In genomic region chr5:80181618-80182211, GRCh38 we compare ENCODE assay signal across 1 cellular context.
TF ChIP-seq lines count a peak whose summit lies in the region.

No MANE protein-coding gene starts in this region.

TF ChIP-seq in SK-N-SH, 30 proteins besides CTCF, POLR2A, EP300 and RAD21 (continued from another document):
- TF ChIP-seq REST (IDR thresholded peaks at IDR 0.05; ENCODE audit: low read depth, low read length) (no peak), SMC3 (IDR thresholded peaks at IDR 0.05; ENCODE audit: low read depth, low read length) (no peak), MEF2A (IDR thresholded peaks at IDR 0.05; ENCODE audit: borderline replicate concordance, low read depth) (no peak)
TF ChIP-seq in SK-N-SH: peak in this region for 0.
